9 cellular contexts compared by ENCODE assay signal in the genomic region with DNA sequence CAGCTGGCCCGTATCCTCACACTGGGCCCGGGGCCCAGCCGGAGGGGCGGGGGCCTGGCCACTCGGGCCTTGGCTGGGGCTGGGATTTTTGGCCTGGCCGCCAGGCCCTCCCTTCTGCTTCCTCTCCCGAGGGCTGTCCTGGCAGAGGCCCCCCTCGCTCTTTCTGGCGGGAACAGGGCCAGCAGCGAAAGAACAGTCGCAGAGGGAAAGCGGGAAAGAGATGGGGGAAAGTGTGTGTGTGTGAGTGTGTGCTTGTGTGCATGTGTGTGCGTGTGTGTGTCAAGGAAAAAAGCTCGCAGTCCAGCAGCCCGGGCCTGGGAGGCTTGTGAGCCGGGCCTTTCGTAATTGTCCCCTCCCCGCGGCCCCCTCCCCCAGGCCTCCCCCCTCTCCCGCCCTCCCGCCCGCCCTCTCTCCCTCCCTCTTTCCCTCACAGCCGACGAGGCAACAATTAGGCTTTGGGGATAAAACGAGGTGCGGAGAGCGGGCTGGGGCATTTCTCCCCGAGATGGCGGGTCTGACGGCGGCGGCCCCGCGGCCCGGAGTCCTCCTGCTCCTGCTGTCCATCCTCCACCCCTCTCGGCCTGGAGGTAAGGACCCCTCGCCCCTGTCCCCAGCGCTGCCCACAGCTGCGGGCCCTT. TPM values are rescaled to one million over a fixed set of nuclear protein-coding genes. Genes with fewer than 3 reads are reported as not detected.
DNase-seq lines count a peak whose midpoint lies in the region; ATAC-seq, FAIRE-seq and TF ChIP-seq lines count a peak whose summit lies in the region.
"Had no signal": no experiment of that assay in that cellular context is flagged by ENCODE, and none has a peak within 500 bp of the region (broad histone marks: within the 10 kb centered on the region; RNA-seq: fewer than 3 reads in every experiment).

A gene (plus strand): TSS at position 491 of the 638 bp plus-strand sequence. CDS start 15 bp downstream, at position 506.

- ATAC-seq in Right ventricle myocardium superior (ENCODE audit: poor library complexity): peak; percentile 83
- peak; percentile 57 to 71 (median 65) for ATAC-seq in pancreas
- ATAC-seq in HG02610 (IDR thresholded peaks at IDR 0.05; ENCODE audit: unreplicated experiment): no peak

- DNase-seq in AG10803 (ENCODE audit: low read depth): peak; percentile 79
- peak; percentile 93 for DNase-seq in Right ventricle myocardium superior
- DNase-seq in pancreas: peak; percentile 76 to 87 (median 80)
- no peak for DNase-seq in germinal center (ENCODE audit: low spot score)
- DNase-seq in NCI-H82 treated with DMSO at 0.1 percent for 48 hours (lab: John Stamatoyannopoulos, UW; ENCODE audit: unreplicated experiment): no peak
- DNase-seq in NOMO-1 treated with dmso at 0.1 percent for 144 hours (lab: John Stamatoyannopoulos, UW; ENCODE audit: unreplicated experiment): no peak
- DNase-seq: NCI-H187 had no signal

- 2 to 6% methylated on average over 35 to 39 of the region's 39 CpGs for WGBS in pancreas, 2 donors

- no peaks in the 10 kb centered on the region for H3K36me3 ChIP-seq in pancreas

- peaks cover 14 to 32% (median 31%) of the 10 kb centered on the region in 3 donors for H3K4me1 ChIP-seq in pancreas

- H3K4me3 ChIP-seq in AG10803 (ENCODE audit: low read length) (peak within 1 kb of the TSS; percentile 69), WI38 (ENCODE audit: low read depth, low read length) (peak within 1 kb of the TSS; percentile 39), pancreas (peak within 1 kb of the TSS; percentile 42 to 65 (median 59))

- intact Hi-C loops in Right ventricle myocardium superior (cut with DNase I) (loop anchor here (5.0 to 10.0 kb wide), 2 partner anchors 133 to 161 kb away; no protein-coding TSS in a partner anchor), pancreas (cut with DNase I) (loop anchor here in 2 of 3 donors (5.0 to 10.0 kb wide), 2 partner anchors 153 to 161 kb away; no protein-coding TSS in a partner anchor)

- H3K27ac ChIP-seq in pancreas: peak within 1 kb of the TSS; percentile 70 to 83 (median 74)

- no peak for FAIRE-seq in pancreas (lab: Jason Lieb, UNC)

- TF ChIP-seq CTCF in AG10803 (conservative IDR thresholded peaks at IDR 0.05; ENCODE audit: low read length) (no peak), WI38 (IDR thresholded peaks at IDR 0.05; ENCODE audit: low read depth, low read length) (no peak), pancreas (IDR thresholded peaks at IDR 0.05) (no peak)

- no peaks in the 10 kb centered on the region for H3K27me3 ChIP-seq in pancreas

- no peaks in the 10 kb centered on the region for H3K9me3 ChIP-seq in pancreas

RNA-seq across cellular contexts. Expression of the gene that starts here (rescaled TPM):
- total RNA-seq in Right ventricle myocardium superior: 33.2 TPM
- total RNA-seq in pancreas: 10 to 100 TPM; 36.8 to 84.2 (median 70.7) TPM
- polyA plus RNA-seq in pancreas: 100 to 1,000 TPM in 1 of 2 donors, 10 to 100 TPM in 1; 36.9 to 118 TPM

Comparison
In these comparisons a context has a peak if more than half of its experiments do, and no peak if none do; other contexts are left out.
1. DNase-seq: peak in AG10803 (single experiment), Right ventricle myocardium superior (single experiment) and pancreas (6 of 6); none in germinal center (single experiment), NCI-H82 treated with DMSO at 0.1 percent for 48 hours (single experiment) and NOMO-1 treated with dmso at 0.1 percent for 144 hours (single experiment).
2. Peak in every context shown above with its lines, with median percentiles within 50 percentile points of each other: H3K4me3 ChIP-seq.